Comparison of ENCODE assay signal across 2 cellular contexts in the genomic region with DNA sequence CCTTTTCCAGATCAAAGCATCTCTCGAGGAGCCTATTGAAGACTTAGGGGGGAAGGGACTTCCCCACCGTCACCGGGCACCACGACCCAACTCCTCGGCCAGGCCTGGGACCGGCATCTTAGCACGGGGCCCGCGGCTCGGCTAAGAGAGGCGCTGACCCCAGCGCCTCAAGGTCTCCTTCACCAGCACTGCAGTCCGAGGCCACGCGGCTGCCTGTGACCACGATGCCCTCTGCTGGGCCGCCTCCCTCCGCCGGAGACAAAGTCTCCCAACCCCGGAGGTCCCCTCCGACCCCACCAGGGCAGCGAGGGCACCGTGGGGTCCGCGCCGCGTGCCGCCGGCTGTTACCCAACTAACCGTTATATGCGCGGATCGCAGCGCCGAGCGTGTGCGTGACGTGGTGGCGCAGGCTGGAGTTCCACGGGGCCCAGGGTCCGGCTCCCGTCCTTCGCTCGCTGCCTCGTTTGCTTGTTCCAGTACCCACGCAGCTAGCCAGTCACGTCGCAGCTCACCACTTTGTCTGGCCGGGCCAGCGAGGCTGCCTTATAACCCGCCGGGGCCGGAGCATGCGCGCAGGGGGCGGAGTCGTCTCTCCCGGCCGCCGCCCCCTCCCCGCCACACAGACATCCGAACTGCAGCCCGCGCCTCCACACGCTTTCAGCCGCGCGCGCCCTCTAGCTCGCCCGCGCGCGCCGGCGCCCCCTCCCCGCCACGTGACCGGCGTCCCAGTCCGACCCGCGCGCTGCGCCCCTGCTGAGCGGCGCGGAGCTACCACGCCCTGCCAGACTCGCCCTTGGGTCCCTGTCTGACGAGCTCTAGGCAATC.
TF ChIP-seq lines count a peak whose summit lies in the region.

A gene with protein sequence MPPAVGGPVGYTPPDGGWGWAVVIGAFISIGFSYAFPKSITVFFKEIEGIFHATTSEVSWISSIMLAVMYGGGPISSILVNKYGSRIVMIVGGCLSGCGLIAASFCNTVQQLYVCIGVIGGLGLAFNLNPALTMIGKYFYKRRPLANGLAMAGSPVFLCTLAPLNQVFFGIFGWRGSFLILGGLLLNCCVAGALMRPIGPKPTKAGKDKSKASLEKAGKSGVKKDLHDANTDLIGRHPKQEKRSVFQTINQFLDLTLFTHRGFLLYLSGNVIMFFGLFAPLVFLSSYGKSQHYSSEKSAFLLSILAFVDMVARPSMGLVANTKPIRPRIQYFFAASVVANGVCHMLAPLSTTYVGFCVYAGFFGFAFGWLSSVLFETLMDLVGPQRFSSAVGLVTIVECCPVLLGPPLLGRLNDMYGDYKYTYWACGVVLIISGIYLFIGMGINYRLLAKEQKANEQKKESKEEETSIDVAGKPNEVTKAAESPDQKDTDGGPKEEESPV (minus strand): TSS at position 519 of the 825 bp plus-strand sequence. CDS start 26,888 bp downstream, outside the sequence.

TF ChIP-seq in A549, 52 proteins besides CTCF, POLR2A, EP300 and RAD21 (continues in another document):
- TF ChIP-seq FOSB (CRISPR knock-in tag; IDR thresholded peaks at IDR 0.05), result no peak
- 0 out of 2 replicates have a peak, but pooled peaks have one; percentile 44 for TF ChIP-seq BHLHE40 (IDR thresholded peaks at IDR 0.05; ENCODE audit: low read depth, low read length)
- no peak for TF ChIP-seq FOSL2 (IDR thresholded peaks at IDR 0.05)
- TF ChIP-seq FOSL2 (CRISPR knock-in tag; IDR thresholded peaks at IDR 0.05), result no peak
- TF ChIP-seq, protein P1, sequence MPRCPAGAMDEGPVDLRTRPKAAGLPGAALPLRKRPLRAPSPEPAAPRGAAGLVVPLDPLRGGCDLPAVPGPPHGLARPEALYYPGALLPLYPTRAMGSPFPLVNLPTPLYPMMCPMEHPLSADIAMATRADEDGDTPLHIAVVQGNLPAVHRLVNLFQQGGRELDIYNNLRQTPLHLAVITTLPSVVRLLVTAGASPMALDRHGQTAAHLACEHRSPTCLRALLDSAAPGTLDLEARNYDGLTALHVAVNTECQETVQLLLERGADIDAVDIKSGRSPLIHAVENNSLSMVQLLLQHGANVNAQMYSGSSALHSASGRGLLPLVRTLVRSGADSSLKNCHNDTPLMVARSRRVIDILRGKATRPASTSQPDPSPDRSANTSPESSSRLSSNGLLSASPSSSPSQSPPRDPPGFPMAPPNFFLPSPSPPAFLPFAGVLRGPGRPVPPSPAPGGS (IDR thresholded peaks at IDR 0.05), result peak; percentile 89
- TF ChIP-seq MAZ (IDR thresholded peaks at IDR 0.05; ENCODE audit: borderline replicate concordance, low read depth, low read length), result no peak
- TF ChIP-seq, protein P2, sequence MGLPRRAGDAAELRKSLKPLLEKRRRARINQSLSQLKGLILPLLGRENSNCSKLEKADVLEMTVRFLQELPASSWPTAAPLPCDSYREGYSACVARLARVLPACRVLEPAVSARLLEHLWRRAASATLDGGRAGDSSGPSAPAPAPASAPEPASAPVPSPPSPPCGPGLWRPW (IDR thresholded peaks at IDR 0.05), result no peak
- TF ChIP-seq JUN (IDR thresholded peaks at IDR 0.05), result peak; percentile 37 to 93; a peak in 4 of 5 replicates
- peak; percentile 60 for TF ChIP-seq SMC3 (IDR thresholded peaks at IDR 0.05)
- TF ChIP-seq MYC (IDR thresholded peaks at IDR 0.05; ENCODE audit: borderline replicate concordance, low read length), result peak; percentile 68
- no peak for TF ChIP-seq EHF (CRISPR knock-in tag; IDR thresholded peaks at IDR 0.05)
- TF ChIP-seq RARB (CRISPR knock-in tag; IDR thresholded peaks at IDR 0.05), result no peak
- TF ChIP-seq, protein P3, sequence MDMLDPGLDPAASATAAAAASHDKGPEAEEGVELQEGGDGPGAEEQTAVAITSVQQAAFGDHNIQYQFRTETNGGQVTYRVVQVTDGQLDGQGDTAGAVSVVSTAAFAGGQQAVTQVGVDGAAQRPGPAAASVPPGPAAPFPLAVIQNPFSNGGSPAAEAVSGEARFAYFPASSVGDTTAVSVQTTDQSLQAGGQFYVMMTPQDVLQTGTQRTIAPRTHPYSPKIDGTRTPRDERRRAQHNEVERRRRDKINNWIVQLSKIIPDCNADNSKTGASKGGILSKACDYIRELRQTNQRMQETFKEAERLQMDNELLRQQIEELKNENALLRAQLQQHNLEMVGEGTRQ (IDR thresholded peaks at IDR 0.05), result peak; percentile 26; the same call in 1 of the 2 replicates
- TF ChIP-seq NPAS2 (CRISPR knock-in tag; IDR thresholded peaks at IDR 0.05; ENCODE audit: borderline replicate concordance), result peak; percentile 85
- no peak for TF ChIP-seq CHD2 (IDR thresholded peaks at IDR 0.05; ENCODE audit: low read length, partially characterized antibody)
- TF ChIP-seq HOXB5 (CRISPR knock-in tag; IDR thresholded peaks at IDR 0.05), result no peak
- no peak for TF ChIP-seq ZSCAN20 (CRISPR knock-in tag; IDR thresholded peaks at IDR 0.05)
- TF ChIP-seq ESRRA (IDR thresholded peaks at IDR 0.05; ENCODE audit: borderline replicate concordance, low read length), result peak; percentile 23; the same call in 1 of the 2 replicates
- no peak for TF ChIP-seq EHMT2 (IDR thresholded peaks at IDR 0.05; ENCODE audit: low read depth)
- TF ChIP-seq, protein P4, sequence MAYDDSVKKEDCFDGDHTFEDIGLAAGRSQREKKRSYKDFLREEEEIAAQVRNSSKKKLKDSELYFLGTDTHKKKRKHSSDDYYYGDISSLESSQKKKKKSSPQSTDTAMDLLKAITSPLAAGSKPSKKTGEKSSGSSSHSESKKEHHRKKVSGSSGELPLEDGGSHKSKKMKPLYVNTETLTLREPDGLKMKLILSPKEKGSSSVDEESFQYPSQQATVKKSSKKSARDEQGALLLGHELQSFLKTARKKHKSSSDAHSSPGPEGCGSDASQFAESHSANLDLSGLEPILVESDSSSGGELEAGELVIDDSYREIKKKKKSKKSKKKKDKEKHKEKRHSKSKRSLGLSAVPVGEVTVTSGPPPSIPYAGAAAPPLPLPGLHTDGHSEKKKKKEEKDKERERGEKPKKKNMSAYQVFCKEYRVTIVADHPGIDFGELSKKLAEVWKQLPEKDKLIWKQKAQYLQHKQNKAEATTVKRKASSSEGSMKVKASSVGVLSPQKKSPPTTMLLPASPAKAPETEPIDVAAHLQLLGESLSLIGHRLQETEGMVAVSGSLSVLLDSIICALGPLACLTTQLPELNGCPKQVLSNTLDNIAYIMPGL (CRISPR knock-in tag; IDR thresholded peaks at IDR 0.05; ENCODE audit: borderline replicate concordance), result no peak
- TF ChIP-seq GATA3 (IDR thresholded peaks at IDR 0.05; ENCODE audit: borderline replicate concordance), result no peak
- TF ChIP-seq PHF8 (IDR thresholded peaks at IDR 0.05; ENCODE audit: borderline replicate concordance, low read depth), result peak; percentile 79
- TF ChIP-seq, protein P5, sequence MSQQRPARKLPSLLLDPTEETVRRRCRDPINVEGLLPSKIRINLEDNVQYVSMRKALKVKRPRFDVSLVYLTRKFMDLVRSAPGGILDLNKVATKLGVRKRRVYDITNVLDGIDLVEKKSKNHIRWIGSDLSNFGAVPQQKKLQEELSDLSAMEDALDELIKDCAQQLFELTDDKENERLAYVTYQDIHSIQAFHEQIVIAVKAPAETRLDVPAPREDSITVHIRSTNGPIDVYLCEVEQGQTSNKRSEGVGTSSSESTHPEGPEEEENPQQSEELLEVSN (IDR thresholded peaks at IDR 0.05; ENCODE audit: borderline replicate concordance, low read depth), result peak; percentile 37
- TF ChIP-seq HOXB13 (CRISPR knock-in tag; IDR thresholded peaks at IDR 0.05; ENCODE audit: low read depth), result no peak
- TF ChIP-seq, protein P6, sequence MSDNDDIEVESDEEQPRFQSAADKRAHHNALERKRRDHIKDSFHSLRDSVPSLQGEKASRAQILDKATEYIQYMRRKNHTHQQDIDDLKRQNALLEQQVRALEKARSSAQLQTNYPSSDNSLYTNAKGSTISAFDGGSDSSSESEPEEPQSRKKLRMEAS (IDR thresholded peaks at IDR 0.05), result peak; percentile 77

TF ChIP-seq in K562, 482 proteins besides CTCF, POLR2A, EP300 and RAD21 (continues in another document):
- TF ChIP-seq NCOA4 (IDR thresholded peaks at IDR 0.05; ENCODE audit: partially characterized antibody), result no peak
- peak in 1 of 2 experiments; percentile 55; a peak in 1 of 4 replicates for TF ChIP-seq CSDE1 (IDR thresholded peaks at IDR 0.05)
- TF ChIP-seq ZNF197 (CRISPR knock-in tag; IDR thresholded peaks at IDR 0.05; ENCODE audit: low read depth), result no peak; the same call in 1 of the 2 replicates
- peak in 1 of 2 experiments; percentile 78; a peak in 1 of 4 replicates for TF ChIP-seq SIN3A (IDR thresholded peaks at IDR 0.05; ENCODE audit: borderline replicate concordance in 2 of 2, control insufficient read depth in 1 of 2, low read depth in 2 of 2, low read length in 2 of 2)
- no peak for TF ChIP-seq RFX5 (IDR thresholded peaks at IDR 0.05; ENCODE audit: low read depth, low read length)
- TF ChIP-seq MTF1 (CRISPR knock-in tag; IDR thresholded peaks at IDR 0.05; ENCODE audit: borderline replicate concordance), result no peak
- TF ChIP-seq, protein P7, sequence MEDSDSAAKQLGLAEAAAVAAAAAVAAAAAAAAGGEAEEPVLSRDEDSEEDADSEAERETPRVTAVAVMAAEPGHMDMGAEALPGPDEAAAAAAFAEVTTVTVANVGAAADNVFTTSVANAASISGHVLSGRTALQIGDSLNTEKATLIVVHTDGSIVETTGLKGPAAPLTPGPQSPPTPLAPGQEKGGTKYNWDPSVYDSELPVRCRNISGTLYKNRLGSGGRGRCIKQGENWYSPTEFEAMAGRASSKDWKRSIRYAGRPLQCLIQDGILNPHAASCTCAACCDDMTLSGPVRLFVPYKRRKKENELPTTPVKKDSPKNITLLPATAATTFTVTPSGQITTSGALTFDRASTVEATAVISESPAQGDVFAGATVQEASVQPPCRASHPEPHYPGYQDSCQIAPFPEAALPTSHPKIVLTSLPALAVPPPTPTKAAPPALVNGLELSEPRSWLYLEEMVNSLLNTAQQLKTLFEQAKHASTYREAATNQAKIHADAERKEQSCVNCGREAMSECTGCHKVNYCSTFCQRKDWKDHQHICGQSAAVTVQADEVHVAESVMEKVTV (CRISPR knock-in tag; IDR thresholded peaks at IDR 0.05), result no peak
- peak; percentile 92 for TF ChIP-seq ZFX (CRISPR knock-in tag; IDR thresholded peaks at IDR 0.05)
- TF ChIP-seq ZFPM2 (CRISPR knock-in tag; IDR thresholded peaks at IDR 0.05), result peak; percentile 25; the same call in 1 of the 2 replicates
- peak; percentile 50; the same call in 1 of the 2 replicates for TF ChIP-seq XRCC5 (IDR thresholded peaks at IDR 0.05; ENCODE audit: low read depth, low read length)
- TF ChIP-seq, protein P8, sequence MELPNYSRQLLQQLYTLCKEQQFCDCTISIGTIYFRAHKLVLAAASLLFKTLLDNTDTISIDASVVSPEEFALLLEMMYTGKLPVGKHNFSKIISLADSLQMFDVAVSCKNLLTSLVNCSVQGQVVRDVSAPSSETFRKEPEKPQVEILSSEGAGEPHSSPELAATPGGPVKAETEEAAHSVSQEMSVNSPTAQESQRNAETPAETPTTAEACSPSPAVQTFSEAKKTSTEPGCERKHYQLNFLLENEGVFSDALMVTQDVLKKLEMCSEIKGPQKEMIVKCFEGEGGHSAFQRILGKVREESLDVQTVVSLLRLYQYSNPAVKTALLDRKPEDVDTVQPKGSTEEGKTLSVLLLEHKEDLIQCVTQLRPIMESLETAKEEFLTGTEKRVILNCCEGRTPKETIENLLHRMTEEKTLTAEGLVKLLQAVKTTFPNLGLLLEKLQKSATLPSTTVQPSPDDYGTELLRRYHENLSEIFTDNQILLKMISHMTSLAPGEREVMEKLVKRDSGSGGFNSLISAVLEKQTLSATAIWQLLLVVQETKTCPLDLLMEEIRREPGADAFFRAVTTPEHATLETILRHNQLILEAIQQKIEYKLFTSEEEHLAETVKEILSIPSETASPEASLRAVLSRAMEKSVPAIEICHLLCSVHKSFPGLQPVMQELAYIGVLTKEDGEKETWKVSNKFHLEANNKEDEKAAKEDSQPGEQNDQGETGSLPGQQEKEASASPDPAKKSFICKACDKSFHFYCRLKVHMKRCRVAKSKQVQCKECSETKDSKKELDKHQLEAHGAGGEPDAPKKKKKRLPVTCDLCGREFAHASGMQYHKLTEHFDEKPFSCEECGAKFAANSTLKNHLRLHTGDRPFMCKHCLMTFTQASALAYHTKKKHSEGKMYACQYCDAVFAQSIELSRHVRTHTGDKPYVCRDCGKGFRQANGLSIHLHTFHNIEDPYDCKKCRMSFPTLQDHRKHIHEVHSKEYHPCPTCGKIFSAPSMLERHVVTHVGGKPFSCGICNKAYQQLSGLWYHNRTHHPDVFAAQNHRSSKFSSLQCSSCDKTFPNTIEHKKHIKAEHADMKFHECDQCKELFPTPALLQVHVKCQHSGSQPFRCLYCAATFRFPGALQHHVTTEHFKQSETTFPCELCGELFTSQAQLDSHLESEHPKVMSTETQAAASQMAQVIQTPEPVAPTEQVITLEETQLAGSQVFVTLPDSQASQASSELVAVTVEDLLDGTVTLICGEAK (IDR thresholded peaks at IDR 0.05), result no peak
- TF ChIP-seq, protein P8 (CRISPR knock-in tag; IDR thresholded peaks at IDR 0.05), result no peak; the same call in 1 of the 2 replicates
- TF ChIP-seq MBD2 (IDR thresholded peaks at IDR 0.05; ENCODE audit: borderline replicate concordance, low read depth), result peak; percentile 69; the same call in 1 of the 2 replicates
- peak; percentile 99 for TF ChIP-seq CXXC5 (CRISPR knock-in tag; IDR thresholded peaks at IDR 0.05)
- peak; percentile 69 for TF ChIP-seq CEBPG (CRISPR knock-in tag; IDR thresholded peaks at IDR 0.05)
- TF ChIP-seq CEBPG (tag; conservative IDR thresholded peaks at IDR 0.05 in 1 of 2, IDR thresholded peaks at IDR 0.05 in 1 of 2), result peak in 1 of 2 experiments; percentile 68; a peak in 3 of 4 replicates
- TF ChIP-seq ATF1 (CRISPR knock-in tag; IDR thresholded peaks at IDR 0.05), result no peak; the same call in 1 of the 2 replicates
- peak; percentile 89 for TF ChIP-seq ATF1 (tag; IDR thresholded peaks at IDR 0.05)
- no peak for TF ChIP-seq BRF1 (IDR thresholded peaks at IDR 0.05; ENCODE audit: borderline replicate concordance, extremely low read depth, insufficient read length)
- TF ChIP-seq JUN (IDR thresholded peaks at IDR 0.05; ENCODE audit: borderline replicate concordance, low read depth, low read length), result peak; percentile 68; the same call in 1 of the 2 replicates
- TF ChIP-seq JUN (CRISPR knock-in tag; IDR thresholded peaks at IDR 0.05; ENCODE audit: borderline replicate concordance), result no peak
- TF ChIP-seq ZNF445 (CRISPR knock-in tag; IDR thresholded peaks at IDR 0.05; ENCODE audit: low read depth), result no peak
